23 cellular contexts compared by ENCODE assay signal in genomic region chr7:127638197-127638596, GRCh38. TPM values are rescaled to one million over a fixed set of nuclear protein-coding genes. Genes with fewer than 3 reads are reported as not detected.
DNase-seq lines count a peak whose midpoint lies in the region; ATAC-seq, FAIRE-seq and TF ChIP-seq lines count a peak whose summit lies in the region.
"Had no signal": no experiment of that assay in that cellular context is flagged by ENCODE, and none has a peak within 500 bp of the region (broad histone marks: within the 10 kb centered on the region; RNA-seq: fewer than 3 reads in every experiment).

No MANE protein-coding gene starts in this region.

- in situ Hi-C loops in HepG2 (cut with HindIII; ENCODE audit: extremely low pct_ligation_motif_present, low pct_unique_long_range_greater_than_20kb): no loop called here
- in situ Hi-C loops in gastrocnemius medialis (cut with MboI; ENCODE audit: low sequenced_read_pairs in 4 of 4): no loop called here

- no peak for DNase-seq in HepG2 (ENCODE audit: low spot score)
- DNase-seq in right lobe of liver: no peak
- DNase-seq in gastrocnemius medialis: no peak
- DNase-seq in T-helper 9 cell: no peak
- DNase-seq: CD4-positive, alpha-beta memory T cell; DMS153; DMS79; GDM1; GM23248; HCEC 1CT; HFFc6; IMR-90; KBM-7 had no signal

- TF ChIP-seq EP300 in HepG2 (IDR thresholded peaks at IDR 0.05; ENCODE audit: low read depth in 2 of 2, low read length in 2 of 2) (no peak), HepG2 (CRISPR knock-in tag; IDR thresholded peaks at IDR 0.05; ENCODE audit: borderline replicate concordance) (no peak)

- no peak for FAIRE-seq in HepG2 (lab: Jason Lieb, UNC)
- FAIRE-seq: A549, GM12892, GM18507, H54 had no signal

- H3K4me1 ChIP-seq in HepG2 (ENCODE audit: insufficient read depth, low read length) (peaks cover 16% of the 10 kb centered on the region), right lobe of liver (peaks cover 0 to 7% (median 0%) of the 10 kb centered on the region in 4 donors), gastrocnemius medialis (no peaks in the 10 kb centered on the region)
- H3K4me1 ChIP-seq: A549 had no signal

- H3K27ac ChIP-seq in HepG2 (ENCODE audit: extremely low read length, insufficient read depth, low read length) (no peak overlapping the region), right lobe of liver (no peak overlapping the region), gastrocnemius medialis (no peak overlapping the region)
- H3K27ac ChIP-seq: 22Rv1, A549, BLaER1, GM23248, HL-60 had no signal

- H4K20me1 ChIP-seq in HepG2 (ENCODE audit: insufficient read depth, low read length): no peaks in the 10 kb centered on the region
- H4K20me1 ChIP-seq: BLaER1 had no signal

- no peak overlapping the region for H3K9ac ChIP-seq in HepG2 (ENCODE audit: insufficient read depth, low read depth, low read length)
- H3K9ac ChIP-seq: BLaER1, GM23248 had no signal

- intact Hi-C loops in HepG2 (cut with micrococcal nuclease; ENCODE audit: unreplicated experiment) (no loop called here), right lobe of liver (cut with DNase I) (no loop called here), gastrocnemius medialis (cut with DNase I; ENCODE audit: low total_unique reads) (no loop called here)

- BruUV-seq in HepG2 (replicated peaks; lab: Mats Ljungman, UMichigan): no TSS peak

- ATAC-seq in HepG2 (no peak), right lobe of liver (no peak), gastrocnemius medialis (no peak)
- ATAC-seq: A549 had no signal

- H2AFZ ChIP-seq in HepG2 (ENCODE audit: low read length): no peak overlapping the region
- H2AFZ ChIP-seq: GM23248 had no signal

- H3K27me3 ChIP-seq in HepG2 (ENCODE audit: control insufficient read depth in 1 of 2, insufficient read depth in 2 of 2, low read length in 2 of 2): no peaks in the 10 kb centered on the region; a peak in 1 of 5 replicates
- no peaks in the 10 kb centered on the region for H3K27me3 ChIP-seq in right lobe of liver
- H3K27me3 ChIP-seq in gastrocnemius medialis: peaks cover 0 to 5% (median 0%) of the 10 kb centered on the region in 3 donors
- H3K27me3 ChIP-seq: BLaER1 had no signal

- TF ChIP-seq RAD21 in HepG2 (CRISPR knock-in tag; IDR thresholded peaks at IDR 0.05): no peak

- no peaks in the 10 kb centered on the region for H3K79me2 ChIP-seq in HepG2 (ENCODE audit: insufficient read depth, low read length)

- H3K36me3 ChIP-seq in HepG2 (replicated peaks in 1 of 2; ENCODE audit: control insufficient read depth in 1 of 2, insufficient read depth in 2 of 2, low read length in 2 of 2): no peaks in the 10 kb centered on the region
- H3K36me3 ChIP-seq in right lobe of liver: no peaks in the 10 kb centered on the region
- H3K36me3 ChIP-seq in gastrocnemius medialis: no peaks in the 10 kb centered on the region
- H3K36me3 ChIP-seq: BLaER1 had no signal

- no peak overlapping the region for H3K4me3 ChIP-seq in HepG2 (replicated peaks in 1 of 3; ENCODE audit: insufficient read depth in 1 of 3, low read depth in 2 of 3, low read length in 3 of 3)
- no peak overlapping the region for H3K4me3 ChIP-seq in right lobe of liver
- H3K4me3 ChIP-seq in gastrocnemius medialis: no peak overlapping the region
- H3K4me3 ChIP-seq: A549, BLaER1, GM23248 had no signal

- CTCF ChIA-PET in HepG2 (lab: Yijun Ruan, JAX; ENCODE audit: low intra/inter-chr PET ratio, low total read pairs): no interaction called here

- POLR2A ChIA-PET in HepG2 (lab: Yijun Ruan, JAX): no interaction called here

- no peak overlapping the region for H3K4me2 ChIP-seq in HepG2 (ENCODE audit: low read depth, low read length)
- H3K4me2 ChIP-seq: A549, BLaER1 had no signal

- TF ChIP-seq POLR2A in HepG2 (IDR thresholded peaks at IDR 0.05; ENCODE audit: insufficient read depth in 1 of 2, low read depth in 2 of 2, low read length in 2 of 2) (no peak), right lobe of liver (IDR thresholded peaks at IDR 0.05) (no peak), gastrocnemius medialis (IDR thresholded peaks at IDR 0.05) (no peak)

- no peak for TF ChIP-seq CTCF in HepG2 (CRISPR knock-in tag; IDR thresholded peaks at IDR 0.05)
- TF ChIP-seq CTCF in right lobe of liver (IDR thresholded peaks at IDR 0.05): no peak
- no peak for TF ChIP-seq CTCF in gastrocnemius medialis (IDR thresholded peaks at IDR 0.05 in 4 of 5, conservative IDR thresholded peaks at IDR 0.05 in 1 of 5)

- H3K9me3 ChIP-seq in HepG2 (ENCODE audit: low read length) (no peaks in the 10 kb centered on the region), right lobe of liver (no peaks in the 10 kb centered on the region), gastrocnemius medialis (no peaks in the 10 kb centered on the region)
- H3K9me3 ChIP-seq: A549 had no signal

RNA-seq across cellular contexts. Expression of gene SND1, which starts 13.8 kb away (rescaled TPM):
- total RNA-seq in HepG2 (2016; rRNA removed; fragmentation: Illumina TruSeq; extraction: Trizol): 170 and 182 TPM in 2 replicates
- 34.5 and 40.2 TPM in 2 replicates for total RNA-seq in HepG2 (2016; cell fraction: cytosol; rRNA removed; fragmentation: Illumina TruSeq; extraction: Trizol; ENCODE audit: low read depth)
- 155 and 182 TPM in 2 replicates for total RNA-seq in HepG2 (2016; cell fraction: insoluble cytoplasmic fraction; rRNA removed; fragmentation: Illumina TruSeq; extraction: Trizol)
- total RNA-seq in HepG2 (2016; cell fraction: membrane; rRNA removed; fragmentation: Illumina TruSeq; extraction: Trizol): 84.3 and 94.4 TPM in 2 replicates
- total RNA-seq in HepG2 (2016; cell fraction: nucleus; rRNA removed; fragmentation: Illumina TruSeq; extraction: Trizol): 172 and 175 TPM in 2 replicates
- 110 and 126 TPM in 2 replicates for polyA plus RNA-seq in HepG2 (2011; rRNA removed)
- polyA plus RNA-seq in HepG2 (2011; cell fraction: cytosol; rRNA removed): 131 and 133 TPM in 2 replicates
- 69.2 and 72.7 TPM in 2 replicates for polyA plus RNA-seq in HepG2 (2011; cell fraction: nucleus; rRNA removed)
- 165 and 216 TPM in 2 replicates for polyA plus RNA-seq in HepG2 (2012)
- polyA plus RNA-seq in HepG2 (2016; cell fraction: cytosol; fragmentation: Illumina TruSeq; extraction: Trizol; ENCODE audit: low read depth): 22.2 and 26.2 TPM in 2 replicates
- polyA plus RNA-seq in HepG2 (2016; cell fraction: insoluble cytoplasmic fraction; fragmentation: Illumina TruSeq; extraction: Trizol; ENCODE audit: low read depth): 124 and 140 TPM in 2 replicates
- polyA plus RNA-seq in HepG2 (2016; cell fraction: membrane; fragmentation: Illumina TruSeq; extraction: Trizol; ENCODE audit: low read depth): 49.9 and 61.8 TPM in 2 replicates
- 108 TPM in 2 replicates for polyA plus RNA-seq in HepG2 (2016; cell fraction: nucleus; fragmentation: Illumina TruSeq; extraction: Trizol; ENCODE audit: insufficient read depth, low read depth)
- 268 and 294 TPM in 2 replicates for polyA minus RNA-seq in HepG2 (2011; rRNA and poly(A)+ RNA removed; ENCODE audit: low replicate concordance)
- polyA minus RNA-seq in HepG2 (2011; cell fraction: cytosol; rRNA and poly(A)+ RNA removed): 168 and 188 TPM in 2 replicates
- polyA minus RNA-seq in HepG2 (2011; cell fraction: nucleus; rRNA and poly(A)+ RNA removed): 266 and 305 TPM in 2 replicates
- 100 to 1,000 TPM in 5 of 6 experiments, 10 to 100 TPM in 1; 77.5 to 150 (median 126) TPM for total RNA-seq in right lobe of liver
- 10 to 100 TPM; 30.4 to 73.0 (median 50.3) TPM for total RNA-seq in gastrocnemius medialis

RNA-seq across cellular contexts. Expression of gene PAX4, which starts 20.3 kb away (rescaled TPM):
- total RNA-seq in HepG2 (2016; rRNA removed; fragmentation: Illumina TruSeq; extraction: Trizol): not detected in 2 replicates
- not detected in 2 replicates for total RNA-seq in HepG2 (2016; cell fraction: cytosol; rRNA removed; fragmentation: Illumina TruSeq; extraction: Trizol; ENCODE audit: low read depth)
- total RNA-seq in HepG2 (2016; cell fraction: insoluble cytoplasmic fraction; rRNA removed; fragmentation: Illumina TruSeq; extraction: Trizol): not detected in 2 replicates
- total RNA-seq in HepG2 (2016; cell fraction: membrane; rRNA removed; fragmentation: Illumina TruSeq; extraction: Trizol): not detected in 2 replicates
- not detected in 2 replicates for total RNA-seq in HepG2 (2016; cell fraction: nucleus; rRNA removed; fragmentation: Illumina TruSeq; extraction: Trizol)
- polyA plus RNA-seq in HepG2 (2011; rRNA removed): not detected in 2 replicates
- not detected in 2 replicates for polyA plus RNA-seq in HepG2 (2011; cell fraction: cytosol; rRNA removed)
- polyA plus RNA-seq in HepG2 (2011; cell fraction: nucleus; rRNA removed): not detected in 2 replicates
- polyA plus RNA-seq in HepG2 (2012): not detected in 2 replicates
- polyA plus RNA-seq in HepG2 (2016; cell fraction: cytosol; fragmentation: Illumina TruSeq; extraction: Trizol; ENCODE audit: low read depth): not detected in 2 replicates
- polyA plus RNA-seq in HepG2 (2016; cell fraction: insoluble cytoplasmic fraction; fragmentation: Illumina TruSeq; extraction: Trizol; ENCODE audit: low read depth): not detected in 2 replicates
- polyA plus RNA-seq in HepG2 (2016; cell fraction: membrane; fragmentation: Illumina TruSeq; extraction: Trizol; ENCODE audit: low read depth): not detected in 2 replicates
- not detected in 2 replicates for polyA plus RNA-seq in HepG2 (2016; cell fraction: nucleus; fragmentation: Illumina TruSeq; extraction: Trizol; ENCODE audit: insufficient read depth, low read depth)
- polyA minus RNA-seq in HepG2 (2011; rRNA and poly(A)+ RNA removed; ENCODE audit: low replicate concordance): not detected in 2 replicates
- polyA minus RNA-seq in HepG2 (2011; cell fraction: cytosol; rRNA and poly(A)+ RNA removed): not detected in 2 replicates
- not detected in 2 replicates for polyA minus RNA-seq in HepG2 (2011; cell fraction: nucleus; rRNA and poly(A)+ RNA removed)
- total RNA-seq in right lobe of liver: not detected
- total RNA-seq in gastrocnemius medialis: not detected
- total RNA-seq: CD4-positive, alpha-beta memory T cell; Daoy; GM23248; HFFc6; HT1080; IMR-90 had no signal
- polyA plus RNA-seq: A549; CD14-positive monocyte; CD4-positive, alpha-beta memory T cell; GM23248; IMR-90 had no signal

RNA-seq across cellular contexts. Expression of gene FSCN3, which starts 44.7 kb away (rescaled TPM):
- total RNA-seq in HepG2 (2016; rRNA removed; fragmentation: Illumina TruSeq; extraction: Trizol): 0.24 TPM in 1 of 2 replicates, not detected in the other
- 3.3 and 3.5 TPM in 2 replicates for total RNA-seq in HepG2 (2016; cell fraction: cytosol; rRNA removed; fragmentation: Illumina TruSeq; extraction: Trizol; ENCODE audit: low read depth)
- 0.37 TPM in 1 of 2 replicates, not detected in the other for total RNA-seq in HepG2 (2016; cell fraction: insoluble cytoplasmic fraction; rRNA removed; fragmentation: Illumina TruSeq; extraction: Trizol)
- total RNA-seq in HepG2 (2016; cell fraction: membrane; rRNA removed; fragmentation: Illumina TruSeq; extraction: Trizol): not detected in 2 replicates
- 0.97 and 1.4 TPM in 2 replicates for total RNA-seq in HepG2 (2016; cell fraction: nucleus; rRNA removed; fragmentation: Illumina TruSeq; extraction: Trizol)
- polyA plus RNA-seq in HepG2 (2011; rRNA removed): 0.17 and 0.24 TPM in 2 replicates
- polyA plus RNA-seq in HepG2 (2011; cell fraction: cytosol; rRNA removed): 0.28 and 0.44 TPM in 2 replicates
- polyA plus RNA-seq in HepG2 (2011; cell fraction: nucleus; rRNA removed): 0.29 and 0.54 TPM in 2 replicates
- polyA plus RNA-seq in HepG2 (2012): not detected in 2 replicates
- not detected in 2 replicates for polyA plus RNA-seq in HepG2 (2016; cell fraction: cytosol; fragmentation: Illumina TruSeq; extraction: Trizol; ENCODE audit: low read depth)
- polyA plus RNA-seq in HepG2 (2016; cell fraction: insoluble cytoplasmic fraction; fragmentation: Illumina TruSeq; extraction: Trizol; ENCODE audit: low read depth): not detected in 2 replicates
- not detected in 2 replicates for polyA plus RNA-seq in HepG2 (2016; cell fraction: membrane; fragmentation: Illumina TruSeq; extraction: Trizol; ENCODE audit: low read depth)
- polyA plus RNA-seq in HepG2 (2016; cell fraction: nucleus; fragmentation: Illumina TruSeq; extraction: Trizol; ENCODE audit: insufficient read depth, low read depth): not detected in 2 replicates
- 1.0 and 1.8 TPM in 2 replicates for polyA minus RNA-seq in HepG2 (2011; rRNA and poly(A)+ RNA removed; ENCODE audit: low replicate concordance)
- polyA minus RNA-seq in HepG2 (2011; cell fraction: cytosol; rRNA and poly(A)+ RNA removed): not detected in 2 replicates
- 1.9 and 2.7 TPM in 2 replicates for polyA minus RNA-seq in HepG2 (2011; cell fraction: nucleus; rRNA and poly(A)+ RNA removed)
- 1 to 10 TPM in 2 of 6 experiments, under 1 TPM in 1, not detected in 3; 0.68 to 1.5 (median 1.2) TPM for total RNA-seq in right lobe of liver
- 1 to 10 TPM in 2 of 4 donors, not detected in 2; 1.9 to 2.5 TPM for total RNA-seq in gastrocnemius medialis
- polyA plus RNA-seq: GM23248 had no signal

RNA-seq across cellular contexts. Expression of gene ARF5, which starts 50.0 kb away (rescaled TPM):
- total RNA-seq in HepG2 (2016; rRNA removed; fragmentation: Illumina TruSeq; extraction: Trizol) (91.4 and 109 TPM in 2 replicates), right lobe of liver (100 to 1,000 TPM in 1 of 6 experiments, 10 to 100 TPM in 5; 51.7 to 105 (median 60.8) TPM), gastrocnemius medialis (100 to 1,000 TPM in 3 of 4 donors, 10 to 100 TPM in 1; 76.3 to 202 (median 156) TPM)
- total RNA-seq in HepG2 (2016; cell fraction: cytosol; rRNA removed; fragmentation: Illumina TruSeq; extraction: Trizol; ENCODE audit: low read depth): 58.0 and 67.8 TPM in 2 replicates
- total RNA-seq in HepG2 (2016; cell fraction: insoluble cytoplasmic fraction; rRNA removed; fragmentation: Illumina TruSeq; extraction: Trizol): 93.2 and 123 TPM in 2 replicates
- total RNA-seq in HepG2 (2016; cell fraction: membrane; rRNA removed; fragmentation: Illumina TruSeq; extraction: Trizol): 81.4 and 93.0 TPM in 2 replicates
- 56.8 and 68.2 TPM in 2 replicates for total RNA-seq in HepG2 (2016; cell fraction: nucleus; rRNA removed; fragmentation: Illumina TruSeq; extraction: Trizol)
- 135 and 140 TPM in 2 replicates for polyA plus RNA-seq in HepG2 (2011; rRNA removed)
- 137 and 195 TPM in 2 replicates for polyA plus RNA-seq in HepG2 (2011; cell fraction: cytosol; rRNA removed)
- polyA plus RNA-seq in HepG2 (2011; cell fraction: nucleus; rRNA removed): 91.2 and 100 TPM in 2 replicates
- polyA plus RNA-seq in HepG2 (2012): 62.4 and 85.6 TPM in 2 replicates
- 87.4 and 101 TPM in 2 replicates for polyA plus RNA-seq in HepG2 (2016; cell fraction: cytosol; fragmentation: Illumina TruSeq; extraction: Trizol; ENCODE audit: low read depth)
- polyA plus RNA-seq in HepG2 (2016; cell fraction: insoluble cytoplasmic fraction; fragmentation: Illumina TruSeq; extraction: Trizol; ENCODE audit: low read depth): 119 and 134 TPM in 2 replicates
- 90.2 and 107 TPM in 2 replicates for polyA plus RNA-seq in HepG2 (2016; cell fraction: membrane; fragmentation: Illumina TruSeq; extraction: Trizol; ENCODE audit: low read depth)
- 144 and 151 TPM in 2 replicates for polyA plus RNA-seq in HepG2 (2016; cell fraction: nucleus; fragmentation: Illumina TruSeq; extraction: Trizol; ENCODE audit: insufficient read depth, low read depth)
- polyA minus RNA-seq in HepG2 (2011; rRNA and poly(A)+ RNA removed; ENCODE audit: low replicate concordance): 60.5 and 88.3 TPM in 2 replicates
- polyA minus RNA-seq in HepG2 (2011; cell fraction: cytosol; rRNA and poly(A)+ RNA removed): 29.7 and 35.1 TPM in 2 replicates
- polyA minus RNA-seq in HepG2 (2011; cell fraction: nucleus; rRNA and poly(A)+ RNA removed): 20.3 and 21.4 TPM in 2 replicates

RNA-seq across cellular contexts. Expression of gene GCC1, which starts 52.8 kb away (rescaled TPM):
- 15.3 and 17.4 TPM in 2 replicates for total RNA-seq in HepG2 (2016; rRNA removed; fragmentation: Illumina TruSeq; extraction: Trizol)
- total RNA-seq in HepG2 (2016; cell fraction: cytosol; rRNA removed; fragmentation: Illumina TruSeq; extraction: Trizol; ENCODE audit: low read depth): 1.1 and 1.3 TPM in 2 replicates
- total RNA-seq in HepG2 (2016; cell fraction: insoluble cytoplasmic fraction; rRNA removed; fragmentation: Illumina TruSeq; extraction: Trizol): 15.1 and 16.2 TPM in 2 replicates
- 5.5 and 6.0 TPM in 2 replicates for total RNA-seq in HepG2 (2016; cell fraction: membrane; rRNA removed; fragmentation: Illumina TruSeq; extraction: Trizol)
- 11.1 and 12.7 TPM in 2 replicates for total RNA-seq in HepG2 (2016; cell fraction: nucleus; rRNA removed; fragmentation: Illumina TruSeq; extraction: Trizol)
- polyA plus RNA-seq in HepG2 (2011; rRNA removed): 2.5 and 3.7 TPM in 2 replicates
- 2.9 and 3.6 TPM in 2 replicates for polyA plus RNA-seq in HepG2 (2011; cell fraction: cytosol; rRNA removed)
- 3.9 and 4.0 TPM in 2 replicates for polyA plus RNA-seq in HepG2 (2011; cell fraction: nucleus; rRNA removed)
- polyA plus RNA-seq in HepG2 (2012): 6.1 and 8.3 TPM in 2 replicates
- polyA plus RNA-seq in HepG2 (2016; cell fraction: cytosol; fragmentation: Illumina TruSeq; extraction: Trizol; ENCODE audit: low read depth): 0.40 and 0.53 TPM in 2 replicates
- 9.9 TPM in 2 replicates for polyA plus RNA-seq in HepG2 (2016; cell fraction: insoluble cytoplasmic fraction; fragmentation: Illumina TruSeq; extraction: Trizol; ENCODE audit: low read depth)
- 2.0 TPM in 2 replicates for polyA plus RNA-seq in HepG2 (2016; cell fraction: membrane; fragmentation: Illumina TruSeq; extraction: Trizol; ENCODE audit: low read depth)
- 7.0 and 7.4 TPM in 2 replicates for polyA plus RNA-seq in HepG2 (2016; cell fraction: nucleus; fragmentation: Illumina TruSeq; extraction: Trizol; ENCODE audit: insufficient read depth, low read depth)
- polyA minus RNA-seq in HepG2 (2011; rRNA and poly(A)+ RNA removed; ENCODE audit: low replicate concordance): 9.4 and 12.7 TPM in 2 replicates
- 4.7 and 7.7 TPM in 2 replicates for polyA minus RNA-seq in HepG2 (2011; cell fraction: cytosol; rRNA and poly(A)+ RNA removed)
- polyA minus RNA-seq in HepG2 (2011; cell fraction: nucleus; rRNA and poly(A)+ RNA removed): 12.1 and 12.8 TPM in 2 replicates
- 10 to 100 TPM in 3 of 6 experiments, 1 to 10 TPM in 3; 9.4 to 11.7 (median 10.0) TPM for total RNA-seq in right lobe of liver
- 10 to 100 TPM; 12.3 to 17.9 (median 15.4) TPM for total RNA-seq in gastrocnemius medialis
